Comparison of ENCODE assay signal across 2 cellular contexts in the genomic region with DNA sequence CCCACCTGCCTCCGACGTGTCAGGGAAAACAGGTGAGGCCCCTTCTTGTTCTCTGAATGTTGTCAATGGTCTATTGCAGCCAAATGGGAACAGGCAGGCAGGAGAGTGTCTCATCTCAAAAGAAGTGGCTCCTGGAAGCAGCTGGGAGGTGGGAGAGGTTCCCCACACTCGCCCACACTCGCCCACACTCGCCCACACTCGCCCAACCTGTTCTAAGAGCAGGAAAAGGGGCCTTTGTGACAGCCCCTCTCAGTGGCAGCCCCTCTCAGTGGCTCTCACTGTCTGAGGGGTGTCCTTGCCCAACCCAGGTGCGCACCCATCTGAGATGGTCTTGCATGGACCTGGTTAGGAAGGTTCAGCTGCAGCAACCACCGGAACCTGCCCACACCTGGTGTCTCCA.
A peak's percentile ranks its signal among the peaks of the same experiment; 100 is the strongest.
DNase-seq lines count a peak whose midpoint lies in the region; ATAC-seq, FAIRE-seq and TF ChIP-seq lines count a peak whose summit lies in the region.
"Not testable (repeated sequence)": the region's sequence is repeated elsewhere in the genome, so short reads cannot be mapped to it uniquely, and the experiment has no call there.

No MANE protein-coding gene starts in this region.

- not testable (repeated sequence) for ATAC-seq in K562

- H3K27ac ChIP-seq in HEK293 (ENCODE audit: extremely low read depth, low read depth, low read length); K562 (ENCODE audit: extremely low read depth, low read depth, low read length): not testable (repeated sequence)

- not testable (repeated sequence) for TF ChIP-seq POLR2A in K562 (conservative IDR thresholded peaks at IDR 0.05)

- POLR2A ChIA-PET in HEK293 (lab: Yijun Ruan, JAX); K562 (lab: Yijun Ruan, JAX): not testable (repeated sequence)

- H3K4me1 ChIP-seq in HEK293 (ENCODE audit: control insufficient read depth, insufficient read depth, low read length); K562 (replicated peaks in 1 of 2; ENCODE audit: control insufficient read depth in 2 of 2, insufficient read depth in 2 of 2, low read length in 2 of 2): not testable (repeated sequence)

- CTCF ChIA-PET in HEK293 (lab: Yijun Ruan, JAX); K562 (lab: Yijun Ruan, JAX; ENCODE audit: low intra/inter-chr PET ratio): not testable (repeated sequence)

- not testable (repeated sequence) for H2AFZ ChIP-seq in K562 (ENCODE audit: low read depth, low read length)

- intact Hi-C loops in K562 (cut with micrococcal nuclease): not testable (repeated sequence)

- not testable (repeated sequence) for H3K9me3 ChIP-seq in HEK293 (ENCODE audit: control insufficient read depth, insufficient read depth, low read depth, low read length); K562 (replicated peaks; ENCODE audit: control insufficient read depth, insufficient read depth, low read depth, low read length)

- not testable (repeated sequence) for H4K20me1 ChIP-seq in K562 (replicated peaks; ENCODE audit: control insufficient read depth, insufficient read depth, low read length)

- H3K4me3 ChIP-seq in HEK293 (ENCODE audit: low read depth, low read length); K562: not testable (repeated sequence)

- DNase-seq in K562 (ENCODE audit: extremely low read depth in 1 of 4, low spot score in 3 of 4): not testable (repeated sequence)

- not testable (repeated sequence) for BruUV-seq in K562 (replicated peaks; lab: Mats Ljungman, UMichigan)

- not testable (repeated sequence) for H3K79me2 ChIP-seq in K562 (ENCODE audit: control insufficient read depth, insufficient read depth, low read length)

- not testable (repeated sequence) for TF ChIP-seq EP300 in K562 (IDR thresholded peaks at IDR 0.05; ENCODE audit: low read length)

- H3K9me1 ChIP-seq in K562 (ENCODE audit: control insufficient read depth, insufficient read depth, low read length): not testable (repeated sequence)

- not testable (repeated sequence) for FAIRE-seq in K562 (lab: Jason Lieb, UNC)

- 83% methylated on average over 2 of the region's 8 CpGs for WGBS in K562 (ENCODE audit: insufficient coverage, low coverage, missing lambda C conversion rate)

- in situ Hi-C loops in K562 (cut with MboI): not testable (repeated sequence)

- H3K9ac ChIP-seq in K562 (ENCODE audit: insufficient read depth in 1 of 2, low read depth in 2 of 2, low read length in 2 of 2): not testable (repeated sequence)

- not testable (repeated sequence) for H3K4me2 ChIP-seq in K562 (ENCODE audit: insufficient read depth, low read length)

- not testable (repeated sequence) for TF ChIP-seq CTCF in HEK293 (tag by site-specific recombination; IDR thresholded peaks at IDR 0.05); K562 (IDR thresholded peaks at IDR 0.05 in 2 of 3, conservative IDR thresholded peaks at IDR 0.05 in 1 of 3; ENCODE audit: insufficient read depth in 2 of 3, low read depth in 1 of 3, low read length in 3 of 3)

- TF ChIP-seq RAD21 in K562 (CRISPR knock-in tag; conservative IDR thresholded peaks at IDR 0.05 in 1 of 2, IDR thresholded peaks at IDR 0.05 in 1 of 2): not testable (repeated sequence)

- not testable (repeated sequence) for H3K36me3 ChIP-seq in HEK293 (ENCODE audit: control insufficient read depth in 2 of 2, insufficient read depth in 1 of 2, low read length in 2 of 2); K562 (ENCODE audit: control insufficient read depth, insufficient read depth, low read length)

- not testable (repeated sequence) for H3K27me3 ChIP-seq in K562 (ENCODE audit: control insufficient read depth in 2 of 2, insufficient read depth in 2 of 2, low read length in 2 of 2)

TF ChIP-seq in HEK293, 187 proteins besides CTCF, POLR2A, EP300 and RAD21:
- TF ChIP-seq ZFHX2 (tag by site-specific recombination; conservative IDR thresholded peaks at IDR 0.05): peak; percentile 39
TF ChIP-seq in HEK293: peak in this region for 1; not testable (repeated sequence) for 186.

TF ChIP-seq in K562, 482 proteins besides CTCF, POLR2A, EP300 and RAD21:
- 0 out of 2 replicates have a peak, but pooled peaks have one; percentile 19 for TF ChIP-seq EGR1 (conservative IDR thresholded peaks at IDR 0.05)
